1 cellular context compared by ENCODE assay signal in genomic region chr2:27377618-27378095, GRCh38.
TF ChIP-seq lines count a peak whose summit lies in the region.

No MANE protein-coding gene starts in this region.

TF ChIP-seq in GM12878, 131 proteins besides CTCF, POLR2A, EP300 and RAD21:
- TF ChIP-seq ZBTB40 (IDR thresholded peaks at IDR 0.05; ENCODE audit: borderline replicate concordance) (no peak), HDGF (IDR thresholded peaks at IDR 0.05) (no peak), TCF3 (IDR thresholded peaks at IDR 0.05; ENCODE audit: borderline replicate concordance, insufficient read depth, low read depth, low read length) (0 out of 2 replicates have a peak, but pooled peaks have one; percentile 12)
